Comparison of ENCODE assay signal across 8 cellular contexts in the genomic region with DNA sequence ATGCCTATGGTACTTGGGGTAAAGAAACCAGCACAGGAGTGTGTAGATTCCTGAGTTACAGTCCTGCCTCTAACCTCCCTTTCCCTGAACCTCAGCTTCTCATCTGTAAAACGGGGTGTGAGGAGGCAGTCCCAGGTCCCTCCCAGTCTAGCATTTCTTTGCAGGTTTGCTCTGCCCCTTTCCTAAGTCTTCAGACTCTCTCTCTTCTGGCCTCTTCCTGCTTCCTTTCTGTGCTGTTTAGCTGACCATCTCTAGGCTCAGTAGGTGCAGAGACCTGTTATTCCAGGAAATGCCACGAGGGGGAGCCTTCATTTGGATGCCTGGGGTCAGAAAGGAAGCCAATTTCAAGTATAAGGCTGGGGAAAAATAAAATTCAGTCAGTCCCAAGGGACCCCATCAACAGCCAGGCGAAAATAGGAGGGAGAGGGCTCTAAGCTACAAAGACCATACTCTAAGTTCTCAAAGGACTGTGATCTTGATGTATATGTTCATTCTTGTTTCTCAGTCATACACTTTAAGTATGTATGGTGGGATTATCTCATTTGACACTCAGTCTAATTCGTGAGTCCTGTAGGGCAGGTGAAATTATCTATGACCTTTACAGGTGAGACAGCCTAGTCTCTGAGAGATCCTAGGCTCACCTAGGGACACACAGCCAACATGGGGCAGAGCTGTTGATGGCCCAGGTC.
DNase-seq lines count a peak whose midpoint lies in the region; ATAC-seq, FAIRE-seq and TF ChIP-seq lines count a peak whose summit lies in the region.

No MANE protein-coding gene starts in this region.

- H3K4me1 ChIP-seq in Loucy (ENCODE audit: insufficient read depth, low read length, poor library complexity, severe bottlenecking) = peaks cover 27% of the 10 kb centered on the region
- peaks cover 19% of the 10 kb centered on the region for H3K4me1 ChIP-seq in SJCRH30
- H3K4me1 ChIP-seq in pancreas = peaks cover 0 to 9% (median 9%) of the 10 kb centered on the region in 3 donors
- peaks cover 0 to 44% (median 28%) of the 10 kb centered on the region in 4 donors for H3K4me1 ChIP-seq in tibial nerve

- H3K27ac ChIP-seq in SJCRH30 (no peak overlapping the region), pancreas (no peak overlapping the region), tibial nerve (no peak overlapping the region)

- peak overlapping the region; percentile 83 for H2AFZ ChIP-seq in Loucy (ENCODE audit: low read length)

- H3K4me3 ChIP-seq in Loucy (ENCODE audit: low read length, poor library complexity, severe bottlenecking) = peak overlapping the region; percentile 14
- H3K4me3 ChIP-seq in SJCRH30 = no peak overlapping the region
- H3K4me3 ChIP-seq in pancreas = no peak overlapping the region
- H3K4me3 ChIP-seq in tibial nerve = no peak overlapping the region

- no peaks in the 10 kb centered on the region for H4K20me1 ChIP-seq in Loucy (ENCODE audit: insufficient read depth, low read length, poor library complexity, severe bottlenecking)

- peak in 1 of 2 donors; percentile 16 for TF ChIP-seq EP300 in tibial nerve (IDR thresholded peaks at IDR 0.05)

- TF ChIP-seq CTCF in Loucy (conservative IDR thresholded peaks at IDR 0.05; ENCODE audit: low read length) (peak; percentile 97), pancreas (IDR thresholded peaks at IDR 0.05) (peak; percentile 65 to 83 (median 81)), tibial nerve (IDR thresholded peaks at IDR 0.05) (peak; percentile 78 to 92 (median 84))

- intact Hi-C loops in pancreas (cut with DNase I) = no loop called here

- H3K9me2 ChIP-seq in Loucy (replicated peaks; ENCODE audit: low read depth, low read length) = no peaks in the 10 kb centered on the region

- 2 to 4% methylated on average over 4 of the region's 4 CpGs for WGBS in pancreas, 2 donors
- WGBS in tibial nerve, 2 donors = 9 to 18% methylated on average over 4 of the region's 4 CpGs

- no peak for TF ChIP-seq POLR2A in tibial nerve (IDR thresholded peaks at IDR 0.05)

- peak overlapping the region; percentile 64 for H3K9ac ChIP-seq in Loucy (ENCODE audit: low read depth, low read length, poor library complexity, severe bottlenecking)

- H3K27me3 ChIP-seq in Loucy (ENCODE audit: insufficient read depth, low read length, poor library complexity, severe bottlenecking) = no peaks in the 10 kb centered on the region
- H3K27me3 ChIP-seq in SJCRH30 = peaks cover 13% of the 10 kb centered on the region
- H3K27me3 ChIP-seq in pancreas = no peaks in the 10 kb centered on the region
- no peaks in the 10 kb centered on the region for H3K27me3 ChIP-seq in tibial nerve

- DNase-seq in GM03348 (ENCODE audit: low spot score) (peak; percentile 89), SJCRH30 (peak; percentile 73 to 92), frontal cortex (ENCODE audit: low spot score in 2 of 2) (peak; percentile 67 to 76), pancreas (peak; percentile 75 to 89 (median 82)), tibial nerve (ENCODE audit: low spot score in 2 of 2) (peak; percentile 89 to 99)
- DNase-seq in activated T-helper 9 cell treated with anti-CD3 and anti-CD28 coated beads, Interleukin-2, amount 50 U/mL, for 16 hours (ENCODE audit: low read depth) = peak; percentile 72

- H3K9me3 ChIP-seq in Loucy (ENCODE audit: insufficient read depth, low read depth, low read length) = no peaks in the 10 kb centered on the region
- H3K9me3 ChIP-seq in SJCRH30 (replicated peaks) = no peaks in the 10 kb centered on the region
- no peaks in the 10 kb centered on the region for H3K9me3 ChIP-seq in pancreas
- H3K9me3 ChIP-seq in tibial nerve = peaks cover 0 to 4% (median 0%) of the 10 kb centered on the region in 4 donors

- ATAC-seq in pancreas (peak; percentile 35 to 75 (median 59)), GM21737 (IDR thresholded peaks at IDR 0.05; ENCODE audit: unreplicated experiment) (no peak)

- H3F3A ChIP-seq in Loucy (ENCODE audit: low read depth) = no peaks in the 10 kb centered on the region

- no peaks in the 10 kb centered on the region for H3K79me2 ChIP-seq in Loucy (ENCODE audit: insufficient read depth, low read length)

- peak overlapping the region; percentile 67 for H3K4me2 ChIP-seq in Loucy (ENCODE audit: low read depth, low read length, poor library complexity, severe bottlenecking)

- no peak for FAIRE-seq in frontal cortex (lab: Jason Lieb, UNC)
- peak; percentile 47 for FAIRE-seq in pancreas (lab: Jason Lieb, UNC)

- no peaks in the 10 kb centered on the region for H3K36me3 ChIP-seq in Loucy (ENCODE audit: insufficient read depth, low read length)
- H3K36me3 ChIP-seq in SJCRH30 = no peaks in the 10 kb centered on the region
- no peaks in the 10 kb centered on the region for H3K36me3 ChIP-seq in pancreas
- no peaks in the 10 kb centered on the region for H3K36me3 ChIP-seq in tibial nerve
